ENCODE assay signal across 16 cellular contexts in genomic region chr4:34196375-34196774, GRCh38.
DNase-seq lines count a peak whose midpoint lies in the region; ATAC-seq and TF ChIP-seq lines count a peak whose summit lies in the region.
"Had no signal": no experiment of that assay in that cellular context is flagged by ENCODE, and none has a peak within 500 bp of the region (broad histone marks: within the 10 kb centered on the region; RNA-seq: fewer than 3 reads in every experiment).

No MANE protein-coding gene starts in this region.

- no peaks in the 10 kb centered on the region for H3K27me3 ChIP-seq in WERI-Rb-1 (ENCODE audit: insufficient read depth, low read depth, severe bottlenecking)

- CTCF ChIA-PET in activated CD8-positive, alpha-beta T cell treated with anti-CD3 and anti-CD28 coated beads, Interleukin-2, amount 10 ng/mL, durations not matched to agents 7 days and 5 days (lab: Charles Lee) = no interaction called here

- H3K27ac ChIP-seq in WERI-Rb-1 = no peak overlapping the region

- H3K9me3 Mint-ChIP-seq in activated CD8-positive, alpha-beta T cell treated with anti-CD3 and anti-CD28 coated beads, Interleukin-2, amount 10 ng/mL, durations not matched to agents 7 days and 5 days (ENCODE audit: insufficient read depth) = no peaks in the 10 kb centered on the region

- DNase-seq in AG10803 (ENCODE audit: low read depth) (peak; percentile 31), amniotic epithelial cell (ENCODE audit: low read depth) (peak; percentile 59), fibroblast of pulmonary artery (ENCODE audit: low read depth) (peak; percentile 20), iris pigment epithelial cell (ENCODE audit: low read depth) (peak; percentile 41), WERI-Rb-1 (no peak)
- DNase-seq in activated CD8-positive, alpha-beta T cell treated with anti-CD3 and anti-CD28 coated beads, Interleukin-2, amount 10 ng/mL, durations not matched to agents 7 days and 5 days = no peak
- DNase-seq: ACHN; C1 segment of cervical spinal cord; Calu3; CD4-positive, alpha-beta T cell; DMS 273 treated with DMSO at 0.1 percent for 48 hours had no signal

- H3K4me3 ChIP-seq in AG10803 (ENCODE audit: low read length) = no peak overlapping the region
- no peak overlapping the region for H3K4me3 ChIP-seq in fibroblast of pulmonary artery (replicated peaks; ENCODE audit: low read depth, low read length)
- no peak overlapping the region for H3K4me3 ChIP-seq in WERI-Rb-1 (ENCODE audit: low read depth, low read length)
- H3K4me3 ChIP-seq: GM12878 had no signal

- H3K27ac Mint-ChIP-seq in activated CD8-positive, alpha-beta T cell treated with anti-CD3 and anti-CD28 coated beads, Interleukin-2, amount 10 ng/mL, durations not matched to agents 7 days and 5 days = no peak overlapping the region
- H3K27ac Mint-ChIP-seq: B cell; CD4-positive, alpha-beta T cell had no signal

- H3K4me1 Mint-ChIP-seq in activated CD8-positive, alpha-beta T cell treated with anti-CD3 and anti-CD28 coated beads, Interleukin-2, amount 10 ng/mL, durations not matched to agents 7 days and 5 days (ENCODE audit: low read depth) = no peaks in the 10 kb centered on the region
- H3K4me1 Mint-ChIP-seq: B cell had no signal

- no peaks in the 10 kb centered on the region for H3K36me3 ChIP-seq in WERI-Rb-1

- H3K4me3 Mint-ChIP-seq in activated CD8-positive, alpha-beta T cell treated with anti-CD3 and anti-CD28 coated beads, Interleukin-2, amount 10 ng/mL, durations not matched to agents 7 days and 5 days = no peak overlapping the region
- H3K4me3 Mint-ChIP-seq: B cell; CD4-positive, alpha-beta T cell had no signal

- no peak for ATAC-seq in HG03108 (IDR thresholded peaks at IDR 0.05; ENCODE audit: unreplicated experiment)
- no peak for ATAC-seq in HG02623 (IDR thresholded peaks at IDR 0.05; ENCODE audit: unreplicated experiment)
- no peak for ATAC-seq in activated CD8-positive, alpha-beta T cell treated with anti-CD3 and anti-CD28 coated beads, Interleukin-2, amount 10 ng/mL, durations not matched to agents 7 days and 5 days
- ATAC-seq: GM12878, HCT116 had no signal

- H3K9me3 ChIP-seq in WERI-Rb-1 (ENCODE audit: severe bottlenecking) = no peaks in the 10 kb centered on the region

- POLR2A ChIA-PET in activated CD8-positive, alpha-beta T cell treated with anti-CD3 and anti-CD28 coated beads, Interleukin-2, amount 10 ng/mL, durations not matched to agents 7 days and 5 days (lab: Charles Lee) = no interaction called here

- H3K27me3 Mint-ChIP-seq in activated CD8-positive, alpha-beta T cell treated with anti-CD3 and anti-CD28 coated beads, Interleukin-2, amount 10 ng/mL, durations not matched to agents 7 days and 5 days (ENCODE audit: low read depth) = no peaks in the 10 kb centered on the region
- H3K27me3 Mint-ChIP-seq: B cell; CD4-positive, alpha-beta T cell had no signal

- no peak for TF ChIP-seq CTCF in AG10803 (conservative IDR thresholded peaks at IDR 0.05; ENCODE audit: low read length)
- no peak for TF ChIP-seq CTCF in fibroblast of pulmonary artery (IDR thresholded peaks at IDR 0.05; ENCODE audit: low read length, missing control alignments)
- no peak for TF ChIP-seq CTCF in WERI-Rb-1 (IDR thresholded peaks at IDR 0.05; ENCODE audit: low read depth, low read length)

- no peaks in the 10 kb centered on the region for H3K36me3 Mint-ChIP-seq in activated CD8-positive, alpha-beta T cell treated with anti-CD3 and anti-CD28 coated beads, Interleukin-2, amount 10 ng/mL, durations not matched to agents 7 days and 5 days (ENCODE audit: low read depth)

Comparison
In these comparisons a context has a peak if more than half of its experiments do, and no peak if none do; other contexts are left out.
1. DNase-seq: peak in AG10803 (single experiment), amniotic epithelial cell (single experiment), fibroblast of pulmonary artery (single experiment) and iris pigment epithelial cell (single experiment); none in WERI-Rb-1 (single experiment) and activated CD8-positive, alpha-beta T cell treated with anti-CD3 and anti-CD28 coated beads, Interleukin-2, amount 10 ng/mL, durations not matched to agents 7 days and 5 days (single experiment).